11 cellular contexts compared by ENCODE assay signal in genomic region chr2:3126686-3127278, GRCh38.
DNase-seq lines count a peak whose midpoint lies in the region; ATAC-seq and TF ChIP-seq lines count a peak whose summit lies in the region.
"Had no signal": no experiment of that assay in that cellular context is flagged by ENCODE, and none has a peak within 500 bp of the region (broad histone marks: within the 10 kb centered on the region; RNA-seq: fewer than 3 reads in every experiment).

No MANE protein-coding gene starts in this region.

- TF ChIP-seq EP300 in ovary (IDR thresholded peaks at IDR 0.05) = no peak

- H3K36me3 ChIP-seq in smooth muscle cell (ENCODE audit: low read depth) (no peaks in the 10 kb centered on the region), left lung (no peaks in the 10 kb centered on the region), ovary (no peaks in the 10 kb centered on the region)

- H3F3A ChIP-seq in smooth muscle cell (ENCODE audit: low read depth) = peaks cover 4% of the 10 kb centered on the region

- H3K4me1 ChIP-seq in smooth muscle cell (ENCODE audit: low read depth) (peaks cover 5% of the 10 kb centered on the region), left lung (no peaks in the 10 kb centered on the region), ovary (ENCODE audit: insufficient read depth) (no peaks in the 10 kb centered on the region)

- H3K36me3 Mint-ChIP-seq in activated CD8-positive, alpha-beta T cell treated with anti-CD3 and anti-CD28 coated beads, Interleukin-2, amount 10 ng/mL, durations not matched to agents 7 days and 5 days (ENCODE audit: low read depth) = no peaks in the 10 kb centered on the region
- H3K36me3 Mint-ChIP-seq in activated CD8-positive, alpha-beta T cell treated with anti-CD3 and anti-CD28 coated beads for 36 hours (ENCODE audit: low read depth) = no peaks in the 10 kb centered on the region

- no peak overlapping the region for H2AFZ ChIP-seq in smooth muscle cell (ENCODE audit: low read depth)

- POLR2A ChIA-PET in activated CD8-positive, alpha-beta T cell treated with anti-CD3 and anti-CD28 coated beads, Interleukin-2, amount 10 ng/mL, durations not matched to agents 7 days and 5 days (lab: Charles Lee) = no interaction called here
- POLR2A ChIA-PET in activated CD8-positive, alpha-beta T cell treated with anti-CD3 and anti-CD28 coated beads for 36 hours (lab: Charles Lee) = no interaction called here

- H3K4me3 ChIP-seq in fibroblast of the aortic adventitia (ENCODE audit: low read depth, low read length) (no peak overlapping the region), smooth muscle cell (no peak overlapping the region), left lung (no peak overlapping the region), ovary (no peak overlapping the region)

- H3K4me2 ChIP-seq in smooth muscle cell = peak overlapping the region; percentile 58

- intact Hi-C loops in activated CD8-positive, alpha-beta T cell treated with anti-CD3 and anti-CD28 coated beads for 36 hours (cut with micrococcal nuclease) = no loop called here
- intact Hi-C loops in left lung (cut with DNase I) = no loop called here
- intact Hi-C loops in ovary (cut with DNase I) = no loop called here

- no peaks in the 10 kb centered on the region for H3K9me3 ChIP-seq in smooth muscle cell (replicated peaks; ENCODE audit: low read depth)
- no peaks in the 10 kb centered on the region for H3K9me3 ChIP-seq in left lung
- H3K9me3 ChIP-seq in ovary = no peaks in the 10 kb centered on the region

- TF ChIP-seq CTCF in activated CD8-positive, alpha-beta T cell treated with anti-CD3 and anti-CD28 coated beads for 36 hours (IDR thresholded peaks at IDR 0.05) = no peak
- TF ChIP-seq CTCF in fibroblast of the aortic adventitia (IDR thresholded peaks at IDR 0.05; ENCODE audit: insufficient read depth, low read length) = no peak
- TF ChIP-seq CTCF in smooth muscle cell (IDR thresholded peaks at IDR 0.05; ENCODE audit: borderline replicate concordance, insufficient read depth, poor library complexity, severe bottlenecking) = no peak
- no peak for TF ChIP-seq CTCF in left lung (IDR thresholded peaks at IDR 0.05)
- no peak for TF ChIP-seq CTCF in ovary (IDR thresholded peaks at IDR 0.05)

- peaks cover 5% of the 10 kb centered on the region for H3K4me1 Mint-ChIP-seq in activated CD8-positive, alpha-beta T cell treated with anti-CD3 and anti-CD28 coated beads, Interleukin-2, amount 10 ng/mL, durations not matched to agents 7 days and 5 days (ENCODE audit: low read depth)
- no peaks in the 10 kb centered on the region for H3K4me1 Mint-ChIP-seq in activated CD8-positive, alpha-beta T cell treated with anti-CD3 and anti-CD28 coated beads for 36 hours (ENCODE audit: low read depth)

- TF ChIP-seq POLR2A in ovary (IDR thresholded peaks at IDR 0.05) = no peak

- no peaks in the 10 kb centered on the region for H4K20me1 ChIP-seq in smooth muscle cell (ENCODE audit: low read depth)

- H3K27ac ChIP-seq in smooth muscle cell (ENCODE audit: low read depth) (peak overlapping the region; percentile 52), left lung (no peak overlapping the region), ovary (no peak overlapping the region)

- H3K27ac Mint-ChIP-seq in activated CD8-positive, alpha-beta T cell treated with anti-CD3 and anti-CD28 coated beads, Interleukin-2, amount 10 ng/mL, durations not matched to agents 7 days and 5 days = peak overlapping the region; percentile 5
- H3K27ac Mint-ChIP-seq in activated CD8-positive, alpha-beta T cell treated with anti-CD3 and anti-CD28 coated beads for 36 hours = no peak overlapping the region

- no peak overlapping the region for H3K4me3 Mint-ChIP-seq in activated CD8-positive, alpha-beta T cell treated with anti-CD3 and anti-CD28 coated beads, Interleukin-2, amount 10 ng/mL, durations not matched to agents 7 days and 5 days
- H3K4me3 Mint-ChIP-seq in activated CD8-positive, alpha-beta T cell treated with anti-CD3 and anti-CD28 coated beads for 36 hours = no peak overlapping the region

- no peaks in the 10 kb centered on the region for H3K79me2 ChIP-seq in smooth muscle cell (ENCODE audit: low read depth)

- CTCF ChIA-PET in activated CD8-positive, alpha-beta T cell treated with anti-CD3 and anti-CD28 coated beads, Interleukin-2, amount 10 ng/mL, durations not matched to agents 7 days and 5 days (lab: Charles Lee) = no interaction called here
- CTCF ChIA-PET in activated CD8-positive, alpha-beta T cell treated with anti-CD3 and anti-CD28 coated beads for 36 hours (lab: Charles Lee) = no interaction called here

- H3K27me3 Mint-ChIP-seq in activated CD8-positive, alpha-beta T cell treated with anti-CD3 and anti-CD28 coated beads, Interleukin-2, amount 10 ng/mL, durations not matched to agents 7 days and 5 days (ENCODE audit: low read depth) = no peaks in the 10 kb centered on the region
- H3K27me3 Mint-ChIP-seq in activated CD8-positive, alpha-beta T cell treated with anti-CD3 and anti-CD28 coated beads for 36 hours = no peaks in the 10 kb centered on the region

- WGBS in smooth muscle cell (ENCODE audit: low lambda C conversion rate) = 25% methylated on average over 14 of the region's 14 CpGs
- WGBS in ovary, 3 donors = 50 to 52% (median 51%) methylated on average over 14 of the region's 14 CpGs

- ATAC-seq in activated CD8-positive, alpha-beta T cell treated with anti-CD3 and anti-CD28 coated beads, Interleukin-2, amount 10 ng/mL, durations not matched to agents 7 days and 5 days = no peak
- ATAC-seq in activated CD8-positive, alpha-beta T cell treated with anti-CD3 and anti-CD28 coated beads for 36 hours = no peak
- ATAC-seq in left lung = no peak
- no peak for ATAC-seq in GM19328 (IDR thresholded peaks at IDR 0.05; ENCODE audit: unreplicated experiment)

- H3K9me3 Mint-ChIP-seq in activated CD8-positive, alpha-beta T cell treated with anti-CD3 and anti-CD28 coated beads, Interleukin-2, amount 10 ng/mL, durations not matched to agents 7 days and 5 days (ENCODE audit: insufficient read depth) = no peaks in the 10 kb centered on the region
- no peaks in the 10 kb centered on the region for H3K9me3 Mint-ChIP-seq in activated CD8-positive, alpha-beta T cell treated with anti-CD3 and anti-CD28 coated beads for 36 hours

- H3K27me3 ChIP-seq in smooth muscle cell (ENCODE audit: low read depth) (no peaks in the 10 kb centered on the region), left lung (peaks cover 0 to 12% of the 10 kb centered on the region in 2 donors), ovary (no peaks in the 10 kb centered on the region)

- no peak for DNase-seq in activated CD8-positive, alpha-beta T cell treated with anti-CD3 and anti-CD28 coated beads, Interleukin-2, amount 10 ng/mL, durations not matched to agents 7 days and 5 days
- no peak for DNase-seq in activated CD8-positive, alpha-beta T cell treated with anti-CD3 and anti-CD28 coated beads for 36 hours
- DNase-seq in RPMI7951 (ENCODE audit: low read depth) (peak; percentile 13), fibroblast of the aortic adventitia (ENCODE audit: low read depth) (peak; percentile 16), smooth muscle cell (lab: John Stamatoyannopoulos, UW; ENCODE audit: unreplicated experiment) (no peak), left lung (no peak), ovary (no peak)
- DNase-seq: activated CD8-positive, alpha-beta memory T cell treated with anti-CD3 and anti-CD28 coated beads, Interleukin-2, amount 50 U/mL, for 4 hours; DND-41; Karpas-422 had no signal

- H3K9ac ChIP-seq in smooth muscle cell (ENCODE audit: low read depth) = no peak overlapping the region

Comparison
In these comparisons a context has a peak if more than half of its experiments do, and no peak if none do; other contexts are left out.
1. DNase-seq: peak in RPMI7951 (single experiment) and fibroblast of the aortic adventitia (single experiment); none in activated CD8-positive, alpha-beta T cell treated with anti-CD3 and anti-CD28 coated beads, Interleukin-2, amount 10 ng/mL, durations not matched to agents 7 days and 5 days (single experiment), activated CD8-positive, alpha-beta T cell treated with anti-CD3 and anti-CD28 coated beads for 36 hours (single experiment), smooth muscle cell (single experiment), left lung (0 of 2) and ovary (0 of 5).